38 cellular contexts compared by ENCODE assay signal in the genomic region with DNA sequence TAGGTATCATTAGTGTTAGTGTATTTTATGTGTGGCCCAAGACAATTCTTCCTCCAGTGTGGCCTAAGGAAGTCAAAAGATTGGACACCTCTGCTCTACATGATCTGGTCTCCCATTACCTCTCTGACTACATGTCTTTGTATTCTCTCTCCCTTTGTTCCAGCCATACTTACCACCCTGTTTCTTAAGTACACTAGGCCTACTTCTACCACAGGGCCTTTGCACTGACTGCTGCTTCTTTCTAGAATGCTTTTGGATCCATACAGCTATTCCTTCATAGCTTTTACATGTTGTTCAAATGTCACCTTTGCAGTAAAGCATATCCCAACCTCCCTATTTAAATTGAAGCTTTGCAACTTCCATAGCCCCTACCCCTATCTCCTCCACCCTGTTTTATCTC. TPM values are rescaled to one million over a fixed set of nuclear protein-coding genes. Genes with fewer than 3 reads are reported as not detected.
"Had no signal": no experiment of that assay in that cellular context is flagged by ENCODE, and none has a peak within 500 bp of the region (broad histone marks: within the 10 kb centered on the region; RNA-seq: fewer than 3 reads in every experiment).

No MANE protein-coding gene starts in this region.

- H3K9me3 Mint-ChIP-seq: activated naive CD4-positive, alpha-beta T cell treated with anti-CD3 and anti-CD28 coated beads for 36 hours; activated naive CD4-positive, alpha-beta T cell treated with anti-CD3 and anti-CD28 coated beads, Interleukin-2, amount 50 U/mL, for 72 hours; activated naive CD8-positive, alpha-beta T cell treated with anti-CD3 and anti-CD28 coated beads, Interleukin-2, amount 50 U/mL, for 24 hours; activated T-cell treated with anti-CD3 and anti-CD28 coated beads, Interleukin-2, amount 50 U/mL, for 4 hours; activated T-helper 17 cell treated with anti-CD3 and anti-CD28 coated beads, Interleukin-2, amount 50 U/mL, for 72 hours; activated T-helper 2 cell treated with anti-CD3 and anti-CD28 coated beads, Interferon-gamma antibody, Interleukin-2, Interleukin-4, amounts not matched to agents 10 μg/mL and 5 μg/mL and 100 μg/mL, durations not matched to agents 14 hours and 24 hours and 36 hours; brain; central memory CD8-positive, alpha-beta T cell had no signal

- H3K27ac ChIP-seq: adrenal gland, ascending aorta, body of pancreas, brain microvascular endothelial cell, breast epithelium, cardiac muscle cell had no signal

- H3K27me3 ChIP-seq: adrenal gland, ascending aorta, body of pancreas, brain microvascular endothelial cell, breast epithelium, cardiac muscle cell had no signal

- H3K27ac Mint-ChIP-seq: activated naive CD4-positive, alpha-beta T cell treated with anti-CD3 and anti-CD28 coated beads for 36 hours; activated naive CD4-positive, alpha-beta T cell treated with anti-CD3 and anti-CD28 coated beads, Interleukin-2, amount 10 ng/mL, durations not matched to agents 7 days and 5 days; activated naive CD4-positive, alpha-beta T cell treated with anti-CD3 and anti-CD28 coated beads, Interleukin-2, amount 50 U/mL, for 72 hours; activated naive CD8-positive, alpha-beta T cell; activated naive CD8-positive, alpha-beta T cell treated with anti-CD3 and anti-CD28 coated beads for 36 hours; activated naive CD8-positive, alpha-beta T cell treated with anti-CD3 and anti-CD28 coated beads, Interleukin-2, amount 10 ng/mL, durations not matched to agents 7 days and 5 days; activated naive CD8-positive, alpha-beta T cell treated with anti-CD3 and anti-CD28 coated beads, Interleukin-2, amount 50 U/mL, for 24 hours; activated T-cell treated with anti-CD3 and anti-CD28 coated beads, Interleukin-2, amount 50 U/mL, for 24 hours; activated T-cell treated with anti-CD3 and anti-CD28 coated beads, Interleukin-2, amount 50 U/mL, for 72 hours; activated T-helper 1 cell treated with anti-CD3 and anti-CD28 coated beads, Interleukin-12 subunit alpha, Interleukin-12 subunit beta, Interleukin-2, Interleukin-4 antibody, amounts not matched to agents 30 ng/mL and 10 ng/mL and 1 ng/mL, durations not matched to agents 14 hours and 24 hours and 36 hours; activated T-helper 17 cell treated with anti-CD3 and anti-CD28 coated beads, Interleukin-2, amount 50 U/mL, for 72 hours; activated T-helper 2 cell treated with anti-CD3 and anti-CD28 coated beads, Interferon-gamma antibody, Interleukin-2, Interleukin-4, amounts not matched to agents 10 μg/mL and 5 μg/mL and 100 μg/mL, durations not matched to agents 14 hours and 24 hours and 36 hours; brain had no signal

- H3K36me3 ChIP-seq: adrenal gland, ascending aorta, brain microvascular endothelial cell, breast epithelium, cardiac muscle cell had no signal

- H3K4me3 Mint-ChIP-seq: activated naive CD4-positive, alpha-beta T cell treated with anti-CD3 and anti-CD28 coated beads for 36 hours; activated naive CD4-positive, alpha-beta T cell treated with anti-CD3 and anti-CD28 coated beads, Interleukin-2, amount 10 ng/mL, durations not matched to agents 7 days and 5 days; activated naive CD8-positive, alpha-beta T cell; activated naive CD8-positive, alpha-beta T cell treated with anti-CD3 and anti-CD28 coated beads for 36 hours; activated naive CD8-positive, alpha-beta T cell treated with anti-CD3 and anti-CD28 coated beads, Interleukin-2, amount 10 ng/mL, durations not matched to agents 7 days and 5 days; activated naive CD8-positive, alpha-beta T cell treated with anti-CD3 and anti-CD28 coated beads, Interleukin-2, amount 50 U/mL, for 24 hours; activated T-cell treated with anti-CD3 and anti-CD28 coated beads, Interleukin-2, amount 50 U/mL, for 24 hours; activated T-cell treated with anti-CD3 and anti-CD28 coated beads, Interleukin-2, amount 50 U/mL, for 4 hours; activated T-cell treated with anti-CD3 and anti-CD28 coated beads, Interleukin-2, amount 50 U/mL, for 72 hours; activated T-helper 1 cell treated with anti-CD3 and anti-CD28 coated beads, Interleukin-12 subunit alpha, Interleukin-12 subunit beta, Interleukin-2, Interleukin-4 antibody, amounts not matched to agents 30 ng/mL and 10 ng/mL and 1 ng/mL, durations not matched to agents 14 hours and 24 hours and 36 hours; activated T-helper 17 cell treated with anti-CD3 and anti-CD28 coated beads, Interleukin-2, amount 50 U/mL, for 72 hours; brain; central memory CD8-positive, alpha-beta T cell had no signal

- ATAC-seq: activated naive CD4-positive, alpha-beta T cell treated with anti-CD3 and anti-CD28 coated beads, Interleukin-2, amount 50 U/mL, for 72 hours; activated naive CD8-positive, alpha-beta T cell treated with anti-CD3 and anti-CD28 coated beads, Interleukin-2, amount 50 U/mL, for 24 hours; activated T-cell treated with anti-CD3 and anti-CD28 coated beads, Interleukin-2, amount 50 U/mL, for 4 hours; activated T-cell treated with anti-CD3 and anti-CD28 coated beads, Interleukin-2, amount 50 U/mL, for 72 hours; activated T-helper 17 cell treated with anti-CD3 and anti-CD28 coated beads, Interleukin-2, amount 50 U/mL, for 72 hours; body of pancreas had no signal

- DNase-seq: activated effector memory CD4-positive, alpha-beta T cell treated with anti-CD3 and anti-CD28 coated beads, Interleukin-2, amount 50 U/mL, for 16 hours; activated effector memory CD4-positive, alpha-beta T cell treated with Interleukin-2 at 50 U/mL for 16 hours; activated gamma-delta T cell; activated gamma-delta T cell treated with Interleukin-2 at 50 U/mL for 16 hours; activated naive CD4-positive, alpha-beta T cell treated with anti-CD3 and anti-CD28 coated beads for 36 hours; activated naive CD4-positive, alpha-beta T cell treated with anti-CD3 and anti-CD28 coated beads, Interleukin-2, amount 10 ng/mL, durations not matched to agents 7 days and 5 days; activated naive CD4-positive, alpha-beta T cell treated with anti-CD3 and anti-CD28 coated beads, Interleukin-2, amount 50 U/mL, for 16 hours; activated naive CD4-positive, alpha-beta T cell treated with Interleukin-2 at 50 U/mL for 16 hours; activated naive CD8-positive, alpha-beta T cell treated with anti-CD3 and anti-CD28 coated beads for 36 hours; activated naive CD8-positive, alpha-beta T cell treated with anti-CD3 and anti-CD28 coated beads, Interleukin-2, amount 10 ng/mL, durations not matched to agents 7 days and 5 days; activated naive CD8-positive, alpha-beta T cell treated with anti-CD3 and anti-CD28 coated beads, Interleukin-2, amount 50 U/mL, for 24 hours; activated T-cell treated with anti-CD3 and anti-CD28 coated beads for 4 hours; activated T-cell treated with anti-CD3 and anti-CD28 coated beads, Interleukin-2, amount 50 U/mL, for 1 hour; activated T-cell treated with anti-CD3 and anti-CD28 coated beads, Interleukin-2, amount 50 U/mL, for 24 hours; activated T-cell treated with anti-CD3 and anti-CD28 coated beads, Interleukin-2, amount 50 U/mL, for 4 hours; activated T-cell treated with anti-CD3 and anti-CD28 coated beads, Interleukin-2, amount 50 U/mL, for 48 hours; activated T-cell treated with anti-CD3 and anti-CD28 coated beads, Interleukin-2, amount 50 U/mL, for 72 hours; adrenal gland; amygdala; anterior cingulate cortex; aorta; body of pancreas; brain microvascular endothelial cell; caudate nucleus; central memory CD4-positive, alpha-beta T cell; cerebellar nuclear complex had no signal

- H3K4me3 ChIP-seq: adrenal gland, ascending aorta, body of pancreas, breast epithelium, cardiac muscle cell had no signal

- H3K27me3 Mint-ChIP-seq: activated naive CD4-positive, alpha-beta T cell treated with anti-CD3 and anti-CD28 coated beads, Interleukin-2, amount 10 ng/mL, durations not matched to agents 7 days and 5 days; activated naive CD8-positive, alpha-beta T cell; activated naive CD8-positive, alpha-beta T cell treated with anti-CD3 and anti-CD28 coated beads for 36 hours; activated naive CD8-positive, alpha-beta T cell treated with anti-CD3 and anti-CD28 coated beads, Interleukin-2, amount 10 ng/mL, durations not matched to agents 7 days and 5 days; activated T-cell treated with anti-CD3 and anti-CD28 coated beads, Interleukin-2, amount 50 U/mL, for 24 hours; activated T-helper 17 cell treated with anti-CD3 and anti-CD28 coated beads, Interleukin-2, amount 50 U/mL, for 72 hours; central memory CD8-positive, alpha-beta T cell had no signal

- FAIRE-seq: astrocyte, bronchial epithelial cell had no signal

- H3K36me3 Mint-ChIP-seq: brain had no signal

- H3K9me3 ChIP-seq: adrenal gland, ascending aorta, body of pancreas, breast epithelium had no signal

- H3K4me1 ChIP-seq: breast epithelium had no signal

RNA-seq across cellular contexts. Expression of a gene that starts 5.4 kb away (rescaled TPM):
- total RNA-seq: ascending aorta had no signal
